Comparison of ENCODE assay signal across 8 cellular contexts in the genomic region with DNA sequence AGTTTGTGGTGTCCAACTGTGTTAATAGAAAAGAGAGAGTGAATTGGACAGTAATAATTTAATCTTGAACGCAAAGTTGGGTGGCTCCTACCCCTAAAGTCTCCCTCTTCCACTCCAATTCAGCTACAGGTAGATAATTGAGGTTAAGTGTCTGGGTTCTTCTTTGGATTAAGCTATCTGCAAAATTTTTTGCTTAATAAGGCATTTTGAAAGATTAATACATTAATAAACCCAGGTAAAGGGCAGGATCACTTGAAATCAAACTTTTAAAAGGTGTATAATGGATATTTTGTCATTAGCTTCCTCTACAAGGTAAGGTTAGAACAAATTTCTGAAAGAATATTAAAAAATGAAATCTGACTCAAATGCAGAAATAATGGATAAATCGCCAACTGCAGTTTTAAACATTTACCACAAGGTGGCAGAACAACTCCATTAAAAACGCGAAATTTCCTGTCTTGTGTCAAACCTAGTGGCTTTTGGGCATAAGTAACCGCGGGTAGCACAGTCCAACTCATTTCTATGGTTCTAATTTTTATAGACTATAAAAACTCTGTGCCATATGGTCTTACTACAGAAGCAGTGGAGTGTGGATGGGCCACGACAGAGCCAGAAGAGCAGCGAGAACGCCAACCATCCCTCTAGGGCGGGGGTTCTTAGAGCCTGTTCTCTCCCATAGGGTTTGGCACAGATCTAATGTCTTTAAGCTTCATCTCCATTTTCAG.
A peak's percentile ranks its signal among the peaks of the same experiment; 100 is the strongest.
DNase-seq lines count a peak whose midpoint lies in the region; ATAC-seq, FAIRE-seq and TF ChIP-seq lines count a peak whose summit lies in the region.

No MANE protein-coding gene starts in this region.

- in situ Hi-C loops in K562 (cut with MboI): loop anchor here (5.0 to 10.0 kb wide), 2 partner anchors 745 to 1012 kb away; no protein-coding TSS in a partner anchor

- H3K9me1 ChIP-seq in K562 (ENCODE audit: control insufficient read depth, insufficient read depth, low read length): no peaks in the 10 kb centered on the region

- TF ChIP-seq CTCF in BJ (IDR thresholded peaks at IDR 0.05; ENCODE audit: insufficient read depth, low read depth, low read length): peak; percentile 58
- TF ChIP-seq CTCF in K562 (IDR thresholded peaks at IDR 0.05 in 2 of 3, conservative IDR thresholded peaks at IDR 0.05 in 1 of 3; ENCODE audit: insufficient read depth in 2 of 3, low read depth in 1 of 3, low read length in 3 of 3): peak; percentile 66 to 84 (median 70)
- TF ChIP-seq CTCF in smooth muscle cell (IDR thresholded peaks at IDR 0.05; ENCODE audit: borderline replicate concordance, insufficient read depth, poor library complexity, severe bottlenecking): peak; percentile 93

- TF ChIP-seq POLR2A in K562 (conservative IDR thresholded peaks at IDR 0.05): no peak

- peak; percentile 87 to 89 for TF ChIP-seq RAD21 in K562 (CRISPR knock-in tag; conservative IDR thresholded peaks at IDR 0.05 in 1 of 2, IDR thresholded peaks at IDR 0.05 in 1 of 2)

- no peaks in the 10 kb centered on the region for H4K20me1 ChIP-seq in K562 (replicated peaks; ENCODE audit: control insufficient read depth, insufficient read depth, low read length)
- no peaks in the 10 kb centered on the region for H4K20me1 ChIP-seq in smooth muscle cell (ENCODE audit: low read depth)

- no peak for TF ChIP-seq EP300 in K562 (IDR thresholded peaks at IDR 0.05; ENCODE audit: low read length)

- H3K36me3 ChIP-seq in BJ (ENCODE audit: control insufficient read depth, insufficient read depth, low read length) (no peaks in the 10 kb centered on the region), K562 (ENCODE audit: control insufficient read depth, insufficient read depth, low read length) (no peaks in the 10 kb centered on the region), iPS DF 6.9 (ENCODE audit: control insufficient read depth, insufficient read depth, low read length) (no peaks in the 10 kb centered on the region), smooth muscle cell (ENCODE audit: low read depth) (no peaks in the 10 kb centered on the region)

- POLR2A ChIA-PET in BJ (lab: Charles Lee) (no interaction called here), K562 (lab: Yijun Ruan, JAX) (no interaction called here)

- WGBS in K562 (ENCODE audit: insufficient coverage, low coverage, missing lambda C conversion rate): 7% methylated on average over 10 of the region's 10 CpGs
- no CpG with 5 or more reads among the region's 10 CpGs for WGBS in iPS DF 6.9 (ENCODE audit: insufficient coverage, insufficient read length)
- WGBS in smooth muscle cell (ENCODE audit: low lambda C conversion rate): 29% methylated on average over 10 of the region's 10 CpGs

- H3K9ac ChIP-seq in K562 (ENCODE audit: insufficient read depth in 1 of 2, low read depth in 2 of 2, low read length in 2 of 2) (no peak overlapping the region), smooth muscle cell (ENCODE audit: low read depth) (no peak overlapping the region)

- peak; percentile 48; the same call in 1 of the 3 replicates for ATAC-seq in K562

- no peak overlapping the region for H2AFZ ChIP-seq in K562 (ENCODE audit: low read depth, low read length)
- peak overlapping the region; percentile 30 for H2AFZ ChIP-seq in smooth muscle cell (ENCODE audit: low read depth)

- CTCF ChIA-PET in BJ (lab: Yijun Ruan, JAX) (interaction anchor here (0.6 to 3.3 kb wide), 23 partner anchors 9 to 1017 kb away, joined by 3 to 38 read pairs (median 3); a partner anchor contains a TSS), K562 (lab: Yijun Ruan, JAX; ENCODE audit: low intra/inter-chr PET ratio) (interaction anchor here (0.5 to 2.7 kb wide), 4 partner anchors 740 to 1384 kb away, joined by 3 to 23 read pairs (median 5); no protein-coding TSS in a partner anchor)

- DNase-seq in BJ (ENCODE audit: low read depth) (no peak), H4 (ENCODE audit: low spot score) (peak; percentile 60), NCI-H524 treated with DMSO at 0.1 percent for 48 hours (lab: John Stamatoyannopoulos, UW) (peak; percentile 74), K562 (ENCODE audit: extremely low read depth in 1 of 4, low spot score in 3 of 4) (peak; percentile 22 to 55 (median 33)), iPS DF 6.9 (ENCODE audit: low read depth, low spot score) (peak; percentile 4), smooth muscle cell (lab: John Stamatoyannopoulos, UW; ENCODE audit: unreplicated experiment) (no peak), NCI-H1048 (lab: John Stamatoyannopoulos, UW) (no peak)
- no peak for DNase-seq in stimulated activated CD4-positive, alpha-beta T cell treated with anti-CD3 and anti-CD28 coated beads, Interleukin-4, amount 100 ng/mL, for 1 hour

- intact Hi-C loops in K562 (cut with micrococcal nuclease): loop anchor here (1.0 kb wide), 1 partner anchor 747 kb away; no protein-coding TSS in a partner anchor

- FAIRE-seq in K562 (lab: Jason Lieb, UNC): peak; percentile 93

- H3K4me1 ChIP-seq in K562 (replicated peaks in 1 of 2; ENCODE audit: control insufficient read depth in 2 of 2, insufficient read depth in 2 of 2, low read length in 2 of 2) (no peaks in the 10 kb centered on the region), iPS DF 6.9 (ENCODE audit: control insufficient read depth, insufficient read depth, low read length) (no peaks in the 10 kb centered on the region), smooth muscle cell (ENCODE audit: low read depth) (no peaks in the 10 kb centered on the region)

- BruUV-seq in K562 (replicated peaks; lab: Mats Ljungman, UMichigan): no TSS peak

- H3F3A ChIP-seq in smooth muscle cell (ENCODE audit: low read depth): no peaks in the 10 kb centered on the region

- no peaks in the 10 kb centered on the region for H3K9me3 ChIP-seq in K562 (replicated peaks; ENCODE audit: control insufficient read depth, insufficient read depth, low read depth, low read length)
- H3K9me3 ChIP-seq in iPS DF 6.9 (ENCODE audit: control insufficient read depth, insufficient read depth, low read length): no peaks in the 10 kb centered on the region
- no peaks in the 10 kb centered on the region for H3K9me3 ChIP-seq in smooth muscle cell (replicated peaks; ENCODE audit: low read depth)

- H3K79me2 ChIP-seq in K562 (ENCODE audit: control insufficient read depth, insufficient read depth, low read length) (no peaks in the 10 kb centered on the region), smooth muscle cell (ENCODE audit: low read depth) (no peaks in the 10 kb centered on the region)

- H3K4me3 ChIP-seq in BJ (ENCODE audit: low read depth, low read length): no peak overlapping the region
- no peak overlapping the region for H3K4me3 ChIP-seq in K562
- H3K4me3 ChIP-seq in iPS DF 6.9 (ENCODE audit: low read length): no peak overlapping the region
- no peak overlapping the region for H3K4me3 ChIP-seq in smooth muscle cell

- H3K27ac ChIP-seq in K562 (ENCODE audit: extremely low read depth, low read depth, low read length) (no peak overlapping the region), iPS DF 6.9 (ENCODE audit: low read length) (no peak overlapping the region), smooth muscle cell (ENCODE audit: low read depth) (no peak overlapping the region)

- H3K27me3 ChIP-seq in BJ (ENCODE audit: control insufficient read depth, insufficient read depth, low read length): no peaks in the 10 kb centered on the region
- peaks cover 5 to 23% of the 10 kb centered on the region in 2 experiments; a peak in 4 of 5 replicates for H3K27me3 ChIP-seq in K562 (ENCODE audit: control insufficient read depth in 2 of 2, insufficient read depth in 2 of 2, low read length in 2 of 2)
- no peaks in the 10 kb centered on the region for H3K27me3 ChIP-seq in iPS DF 6.9 (ENCODE audit: control insufficient read depth, insufficient read depth, low read length)
- no peaks in the 10 kb centered on the region for H3K27me3 ChIP-seq in smooth muscle cell (ENCODE audit: low read depth)

- H3K4me2 ChIP-seq in K562 (ENCODE audit: insufficient read depth, low read length) (no peak overlapping the region), smooth muscle cell (peak overlapping the region; percentile 68)

TF ChIP-seq in K562, 482 proteins besides CTCF, POLR2A, EP300 and RAD21:
- 0 out of 2 replicates have a peak, but pooled peaks have one; percentile 23 for TF ChIP-seq ARID2 (IDR thresholded peaks at IDR 0.05)
- TF ChIP-seq ZNF316 (IDR thresholded peaks at IDR 0.05): peak; percentile 59
- peak; percentile 70; the same call in 1 of the 2 replicates for TF ChIP-seq STAG1 (CRISPR knock-in tag; IDR thresholded peaks at IDR 0.05; ENCODE audit: borderline replicate concordance)
- TF ChIP-seq C11orf30 (IDR thresholded peaks at IDR 0.05; ENCODE audit: low read depth): peak; percentile 61; the same call in 1 of the 2 replicates
- 0 out of 2 replicates have a peak, but pooled peaks have one; percentile 28 for TF ChIP-seq MAFG (tag; conservative IDR thresholded peaks at IDR 0.05)
- TF ChIP-seq ZNF77 (CRISPR knock-in tag; IDR thresholded peaks at IDR 0.05): no peak
- TF ChIP-seq ZNF41 (CRISPR knock-in tag; conservative IDR thresholded peaks at IDR 0.05): no peak
- TF ChIP-seq, protein P1, sequence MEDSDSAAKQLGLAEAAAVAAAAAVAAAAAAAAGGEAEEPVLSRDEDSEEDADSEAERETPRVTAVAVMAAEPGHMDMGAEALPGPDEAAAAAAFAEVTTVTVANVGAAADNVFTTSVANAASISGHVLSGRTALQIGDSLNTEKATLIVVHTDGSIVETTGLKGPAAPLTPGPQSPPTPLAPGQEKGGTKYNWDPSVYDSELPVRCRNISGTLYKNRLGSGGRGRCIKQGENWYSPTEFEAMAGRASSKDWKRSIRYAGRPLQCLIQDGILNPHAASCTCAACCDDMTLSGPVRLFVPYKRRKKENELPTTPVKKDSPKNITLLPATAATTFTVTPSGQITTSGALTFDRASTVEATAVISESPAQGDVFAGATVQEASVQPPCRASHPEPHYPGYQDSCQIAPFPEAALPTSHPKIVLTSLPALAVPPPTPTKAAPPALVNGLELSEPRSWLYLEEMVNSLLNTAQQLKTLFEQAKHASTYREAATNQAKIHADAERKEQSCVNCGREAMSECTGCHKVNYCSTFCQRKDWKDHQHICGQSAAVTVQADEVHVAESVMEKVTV (CRISPR knock-in tag; IDR thresholded peaks at IDR 0.05): peak; percentile 73
- peak; percentile 65 for TF ChIP-seq SMC3 (conservative IDR thresholded peaks at IDR 0.05; ENCODE audit: insufficient read depth, low read depth, low read length)
TF ChIP-seq in K562: peak in this region for 7.

Comparison
In these comparisons a context has a peak if more than half of its experiments do, and no peak if none do; other contexts are left out.
1. DNase-seq: peak in H4 (single experiment), NCI-H524 treated with DMSO at 0.1 percent for 48 hours (single experiment), K562 (4 of 4) and iPS DF 6.9 (single experiment); none in BJ (single experiment), smooth muscle cell (single experiment), stimulated activated CD4-positive, alpha-beta T cell treated with anti-CD3 and anti-CD28 coated beads, Interleukin-4, amount 100 ng/mL, for 1 hour (single experiment) and NCI-H1048 (single experiment).
2. Peak in every context shown above with its lines, with median percentiles within 50 percentile points of each other: CTCF ChIP-seq.